8 cellular contexts compared by ENCODE assay signal in genomic region chr12:104958009-104958945, GRCh38. TPM values are rescaled to one million over a fixed set of nuclear protein-coding genes. Genes with fewer than 3 reads are reported as not detected.
DNase-seq lines count a peak whose midpoint lies in the region; ATAC-seq and TF ChIP-seq lines count a peak whose summit lies in the region.

TSS of gene SLC41A2 (minus strand) at chr12:104958290. CDS start at chr12:104928527, 29,763 bp downstream.

- DNase-seq in AG09309 (ENCODE audit: low read depth) (peak; percentile 55), NCI-H2171 treated with DMSO at 0.1 percent for 48 hours (lab: John Stamatoyannopoulos, UW) (peak; percentile 70), dedifferentiated amniotic fluid mesenchymal stem cell (ENCODE audit: extremely low spot score) (peak; percentile 94), left lobe of liver (ENCODE audit: low spot score) (peak; percentile 93)
- DNase-seq in activated CD4-positive, alpha-beta T cell treated with anti-CD3 and anti-CD28 coated beads for 48 hours = peak; percentile 85
- DNase-seq in stimulated activated CD4-positive, alpha-beta T cell treated with anti-CD3 and anti-CD28 coated beads, Interleukin-2, amount 100 ng/mL, for 4 hours (ENCODE audit: low read depth) = peak; percentile 83

- H3K4me3 ChIP-seq in AG09309 (ENCODE audit: control insufficient read depth, low read depth, low read length) = peak within 1 kb of the TSS; percentile 84

- ATAC-seq in GM18858 (IDR thresholded peaks at IDR 0.05; ENCODE audit: unreplicated experiment) (peak; percentile 51), HG03066 (IDR thresholded peaks at IDR 0.05; ENCODE audit: low read depth, unreplicated experiment) (peak; percentile 75), left lobe of liver (peak; percentile 85)

- no peak for TF ChIP-seq CTCF in AG09309 (IDR thresholded peaks at IDR 0.05; ENCODE audit: control insufficient read depth, insufficient read depth, low read depth, low read length, missing control alignments)

RNA-seq across cellular contexts. Expression of gene SLC41A2, which starts in this region (rescaled TPM):
- total RNA-seq in left lobe of liver = 93.1 TPM

Comparison
In these comparisons a context has a peak if more than half of its experiments do, and no peak if none do; other contexts are left out.
1. Peak in every context shown above with its lines: DNase-seq, ATAC-seq and H3K4me3 ChIP-seq.